ENCODE assay signal across 20 cellular contexts in the genomic region with DNA sequence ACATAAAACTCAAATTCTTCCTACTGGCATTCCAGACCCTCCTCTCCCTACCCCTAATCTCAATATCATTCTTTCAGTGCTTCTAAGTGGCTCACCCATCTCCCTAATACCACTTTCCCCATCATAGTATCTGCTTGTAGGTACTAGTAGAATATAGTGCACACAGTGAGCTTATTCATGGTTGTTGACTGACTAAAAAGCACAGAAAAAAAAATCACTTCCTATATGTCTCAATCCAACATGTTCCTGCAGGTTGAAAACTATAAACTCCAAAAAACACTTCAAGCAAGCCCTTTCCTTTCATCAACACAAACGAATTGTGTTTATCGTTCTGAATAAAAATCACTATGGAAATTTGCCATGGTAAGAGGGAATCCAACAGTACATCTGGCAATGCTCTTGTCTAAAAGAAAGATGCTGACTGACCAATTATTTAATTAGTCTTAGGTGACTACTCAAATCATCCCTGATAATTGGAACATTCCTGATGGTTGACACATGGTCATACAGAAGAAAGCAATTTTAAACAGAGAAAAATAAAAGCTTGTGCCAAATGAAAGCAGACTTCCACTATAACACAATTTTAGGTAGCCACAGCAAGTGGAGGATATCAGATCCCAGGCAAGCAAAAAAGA.
"Had no signal": no experiment of that assay in that cellular context is flagged by ENCODE, and none has a peak within 500 bp of the region (broad histone marks: within the 10 kb centered on the region; RNA-seq: fewer than 3 reads in every experiment).

No MANE protein-coding gene starts in this region.

- H3K4me1 Mint-ChIP-seq: central memory CD8-positive, alpha-beta T cell; stimulated activated memory B cell treated with anti-CD40 and anti-IgM and Interleukin-4, amounts not matched to agents 10 μg/mL and 1 μg/mL and 100 μg/mL, for 72 hours had no signal

- H3K9me3 ChIP-seq: right lobe of liver had no signal

- H3K9me3 Mint-ChIP-seq: activated CD4-positive, alpha-beta T cell treated with anti-CD3 and anti-CD28 coated beads, Interleukin-2, amount 10 ng/mL, durations not matched to agents 24 days and 14 days; activated CD8-positive, alpha-beta T cell treated with anti-CD3 and anti-CD28 coated beads for 36 hours; activated naive CD8-positive, alpha-beta T cell treated with anti-CD3 and anti-CD28 coated beads for 36 hours; activated T-helper 17 cell treated with anti-CD3 and anti-CD28 coated beads, Interleukin-2, amount 50 U/mL, for 72 hours; brain; central memory CD8-positive, alpha-beta T cell; natural killer cell treated with Interleukin-12 subunit alpha and Interleukin-12 subunit beta and Interleukin-15 and Interleukin-18, amount 100 ng/mL, for 72 hours; stimulated activated memory B cell treated with anti-CD40 and anti-IgM and Interleukin-4, amounts not matched to agents 10 μg/mL and 1 μg/mL and 100 μg/mL, for 72 hours had no signal

- H3K27me3 Mint-ChIP-seq: activated CD8-positive, alpha-beta T cell treated with anti-CD3 and anti-CD28 coated beads for 36 hours; activated naive CD8-positive, alpha-beta T cell treated with anti-CD3 and anti-CD28 coated beads for 36 hours; activated T-helper 17 cell treated with anti-CD3 and anti-CD28 coated beads, Interleukin-2, amount 50 U/mL, for 72 hours; brain; central memory CD8-positive, alpha-beta T cell; stimulated activated memory B cell treated with anti-CD40 and anti-IgM and Interleukin-4, amounts not matched to agents 10 μg/mL and 1 μg/mL and 100 μg/mL, for 72 hours had no signal

- H3K4me3 ChIP-seq: coronary artery, hepatocyte, right lobe of liver had no signal

- H2AFZ ChIP-seq: hepatocyte, parathyroid adenoma had no signal

- DNase-seq: activated CD4-positive, alpha-beta T cell treated with anti-CD3 and anti-CD28 coated beads, Interleukin-2, amount 10 ng/mL, durations not matched to agents 24 days and 14 days; activated CD8-positive, alpha-beta T cell treated with anti-CD3 and anti-CD28 coated beads for 36 hours; activated naive CD4-positive, alpha-beta T cell; activated naive CD8-positive, alpha-beta T cell treated with anti-CD3 and anti-CD28 coated beads for 36 hours; activated T-cell treated with anti-CD3 and anti-CD28 coated beads, Interleukin-2, amount 50 U/mL, for 1 hour; amygdala; foreskin fibroblast; left cardiac atrium; right lobe of liver; stimulated activated CD4-positive, alpha-beta T cell treated with anti-CD3 and anti-CD28 coated beads, Interleukin-4, amount 100 ng/mL, for 4 hours; T-helper 1 cell; T-helper 9 cell had no signal

- H3K27ac ChIP-seq: hepatocyte, parathyroid adenoma, right lobe of liver had no signal

- H3K4me2 ChIP-seq: hepatocyte had no signal

- H3K36me3 ChIP-seq: right lobe of liver had no signal

- H3K36me3 Mint-ChIP-seq: activated naive CD8-positive, alpha-beta T cell treated with anti-CD3 and anti-CD28 coated beads for 36 hours; natural killer cell treated with Interleukin-12 subunit alpha and Interleukin-12 subunit beta and Interleukin-15 and Interleukin-18, amount 100 ng/mL, for 72 hours had no signal

- H3K27ac Mint-ChIP-seq: activated CD4-positive, alpha-beta T cell treated with anti-CD3 and anti-CD28 coated beads, Interleukin-2, amount 10 ng/mL, durations not matched to agents 24 days and 14 days; activated CD8-positive, alpha-beta T cell treated with anti-CD3 and anti-CD28 coated beads for 36 hours; activated naive CD8-positive, alpha-beta T cell treated with anti-CD3 and anti-CD28 coated beads for 36 hours; activated T-helper 17 cell treated with anti-CD3 and anti-CD28 coated beads, Interleukin-2, amount 50 U/mL, for 72 hours; stimulated activated memory B cell treated with anti-CD40 and anti-IgM and Interleukin-4, amounts not matched to agents 10 μg/mL and 1 μg/mL and 100 μg/mL, for 72 hours had no signal

- H3K4me3 Mint-ChIP-seq: activated CD4-positive, alpha-beta T cell treated with anti-CD3 and anti-CD28 coated beads, Interleukin-2, amount 10 ng/mL, durations not matched to agents 24 days and 14 days; activated CD8-positive, alpha-beta T cell treated with anti-CD3 and anti-CD28 coated beads for 36 hours; activated naive CD8-positive, alpha-beta T cell treated with anti-CD3 and anti-CD28 coated beads for 36 hours; activated T-helper 17 cell treated with anti-CD3 and anti-CD28 coated beads, Interleukin-2, amount 50 U/mL, for 72 hours; central memory CD8-positive, alpha-beta T cell; natural killer cell treated with Interleukin-12 subunit alpha and Interleukin-12 subunit beta and Interleukin-15 and Interleukin-18, amount 100 ng/mL, for 72 hours; stimulated activated memory B cell treated with anti-CD40 and anti-IgM and Interleukin-4, amounts not matched to agents 10 μg/mL and 1 μg/mL and 100 μg/mL, for 72 hours had no signal

- H3K27me3 ChIP-seq: hepatocyte, right lobe of liver had no signal

- ATAC-seq: activated CD8-positive, alpha-beta T cell treated with anti-CD3 and anti-CD28 coated beads for 36 hours; activated T-helper 17 cell treated with anti-CD3 and anti-CD28 coated beads, Interleukin-2, amount 50 U/mL, for 72 hours; left cardiac atrium; natural killer cell treated with Interleukin-12 subunit alpha and Interleukin-12 subunit beta and Interleukin-15 and Interleukin-18, amount 100 ng/mL, for 72 hours; right lobe of liver; stimulated activated memory B cell treated with anti-CD40 and anti-IgM and Interleukin-4, amounts not matched to agents 10 μg/mL and 1 μg/mL and 100 μg/mL, for 72 hours had no signal
